In the genomic region with DNA sequence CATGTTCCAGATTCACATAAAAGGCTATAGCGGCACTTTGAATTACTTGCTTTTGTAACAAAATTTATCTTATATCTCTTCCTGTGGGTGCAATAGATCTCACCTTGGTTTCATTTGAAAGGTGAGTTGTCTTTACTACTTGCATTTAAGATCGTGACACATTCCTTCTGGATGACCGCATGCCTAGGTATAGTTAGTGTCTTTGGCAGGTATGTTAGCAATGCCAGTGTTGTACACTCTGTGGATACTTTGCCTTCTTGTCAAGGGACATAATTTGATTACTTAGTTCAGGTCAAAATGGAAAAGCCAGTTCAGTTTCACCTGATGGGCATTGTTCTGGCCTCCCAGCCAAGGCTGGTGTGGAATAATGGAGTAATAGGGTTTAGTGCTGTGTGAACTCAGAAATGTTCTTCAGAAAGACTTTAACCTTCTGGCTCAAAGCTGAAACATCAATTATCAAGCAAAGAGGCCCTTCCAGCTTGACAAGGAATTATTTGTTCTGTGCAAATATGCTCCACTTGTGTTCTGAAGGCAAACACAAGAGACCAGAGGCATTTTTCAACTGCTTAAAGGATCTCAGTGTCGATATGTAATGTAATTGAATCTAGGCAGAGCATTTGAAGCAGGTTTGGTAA, we compare ENCODE assay signal across 2 cellular contexts.
TF ChIP-seq lines count a peak whose summit lies in the region.

No MANE protein-coding gene starts in this region.

TF ChIP-seq in liver, 16 proteins besides CTCF, POLR2A, EP300 and RAD21 (continued from another document):
- TF ChIP-seq, protein P1, sequence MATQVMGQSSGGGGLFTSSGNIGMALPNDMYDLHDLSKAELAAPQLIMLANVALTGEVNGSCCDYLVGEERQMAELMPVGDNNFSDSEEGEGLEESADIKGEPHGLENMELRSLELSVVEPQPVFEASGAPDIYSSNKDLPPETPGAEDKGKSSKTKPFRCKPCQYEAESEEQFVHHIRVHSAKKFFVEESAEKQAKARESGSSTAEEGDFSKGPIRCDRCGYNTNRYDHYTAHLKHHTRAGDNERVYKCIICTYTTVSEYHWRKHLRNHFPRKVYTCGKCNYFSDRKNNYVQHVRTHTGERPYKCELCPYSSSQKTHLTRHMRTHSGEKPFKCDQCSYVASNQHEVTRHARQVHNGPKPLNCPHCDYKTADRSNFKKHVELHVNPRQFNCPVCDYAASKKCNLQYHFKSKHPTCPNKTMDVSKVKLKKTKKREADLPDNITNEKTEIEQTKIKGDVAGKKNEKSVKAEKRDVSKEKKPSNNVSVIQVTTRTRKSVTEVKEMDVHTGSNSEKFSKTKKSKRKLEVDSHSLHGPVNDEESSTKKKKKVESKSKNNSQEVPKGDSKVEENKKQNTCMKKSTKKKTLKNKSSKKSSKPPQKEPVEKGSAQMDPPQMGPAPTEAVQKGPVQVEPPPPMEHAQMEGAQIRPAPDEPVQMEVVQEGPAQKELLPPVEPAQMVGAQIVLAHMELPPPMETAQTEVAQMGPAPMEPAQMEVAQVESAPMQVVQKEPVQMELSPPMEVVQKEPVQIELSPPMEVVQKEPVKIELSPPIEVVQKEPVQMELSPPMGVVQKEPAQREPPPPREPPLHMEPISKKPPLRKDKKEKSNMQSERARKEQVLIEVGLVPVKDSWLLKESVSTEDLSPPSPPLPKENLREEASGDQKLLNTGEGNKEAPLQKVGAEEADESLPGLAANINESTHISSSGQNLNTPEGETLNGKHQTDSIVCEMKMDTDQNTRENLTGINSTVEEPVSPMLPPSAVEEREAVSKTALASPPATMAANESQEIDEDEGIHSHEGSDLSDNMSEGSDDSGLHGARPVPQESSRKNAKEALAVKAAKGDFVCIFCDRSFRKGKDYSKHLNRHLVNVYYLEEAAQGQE (IDR thresholded peaks at IDR 0.05) = no peak
- TF ChIP-seq, protein P2, sequence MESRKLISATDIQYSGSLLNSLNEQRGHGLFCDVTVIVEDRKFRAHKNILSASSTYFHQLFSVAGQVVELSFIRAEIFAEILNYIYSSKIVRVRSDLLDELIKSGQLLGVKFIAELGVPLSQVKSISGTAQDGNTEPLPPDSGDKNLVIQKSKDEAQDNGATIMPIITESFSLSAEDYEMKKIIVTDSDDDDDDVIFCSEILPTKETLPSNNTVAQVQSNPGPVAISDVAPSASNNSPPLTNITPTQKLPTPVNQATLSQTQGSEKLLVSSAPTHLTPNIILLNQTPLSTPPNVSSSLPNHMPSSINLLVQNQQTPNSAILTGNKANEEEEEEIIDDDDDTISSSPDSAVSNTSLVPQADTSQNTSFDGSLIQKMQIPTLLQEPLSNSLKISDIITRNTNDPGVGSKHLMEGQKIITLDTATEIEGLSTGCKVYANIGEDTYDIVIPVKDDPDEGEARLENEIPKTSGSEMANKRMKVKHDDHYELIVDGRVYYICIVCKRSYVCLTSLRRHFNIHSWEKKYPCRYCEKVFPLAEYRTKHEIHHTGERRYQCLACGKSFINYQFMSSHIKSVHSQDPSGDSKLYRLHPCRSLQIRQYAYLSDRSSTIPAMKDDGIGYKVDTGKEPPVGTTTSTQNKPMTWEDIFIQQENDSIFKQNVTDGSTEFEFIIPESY (IDR thresholded peaks at IDR 0.05) = peak; percentile 17
- TF ChIP-seq YY1 (IDR thresholded peaks at IDR 0.05) (peak; percentile 55), FOXA1 (IDR thresholded peaks at IDR 0.05) (no peak)
TF ChIP-seq in liver: peak in this region for 8.

TF ChIP-seq in SK-N-SH, 30 proteins besides CTCF, POLR2A, EP300 and RAD21 (continued from another document):
- TF ChIP-seq, protein P1 (IDR thresholded peaks at IDR 0.05; ENCODE audit: low read depth, low read length) = no peak
- TF ChIP-seq SMC3 (IDR thresholded peaks at IDR 0.05; ENCODE audit: low read depth, low read length) = no peak
- no peak for TF ChIP-seq GABPA (IDR thresholded peaks at IDR 0.05; ENCODE audit: low read depth)
- no peak for TF ChIP-seq GATA2 (CRISPR knock-in tag; IDR thresholded peaks at IDR 0.05)
- TF ChIP-seq, protein P3, sequence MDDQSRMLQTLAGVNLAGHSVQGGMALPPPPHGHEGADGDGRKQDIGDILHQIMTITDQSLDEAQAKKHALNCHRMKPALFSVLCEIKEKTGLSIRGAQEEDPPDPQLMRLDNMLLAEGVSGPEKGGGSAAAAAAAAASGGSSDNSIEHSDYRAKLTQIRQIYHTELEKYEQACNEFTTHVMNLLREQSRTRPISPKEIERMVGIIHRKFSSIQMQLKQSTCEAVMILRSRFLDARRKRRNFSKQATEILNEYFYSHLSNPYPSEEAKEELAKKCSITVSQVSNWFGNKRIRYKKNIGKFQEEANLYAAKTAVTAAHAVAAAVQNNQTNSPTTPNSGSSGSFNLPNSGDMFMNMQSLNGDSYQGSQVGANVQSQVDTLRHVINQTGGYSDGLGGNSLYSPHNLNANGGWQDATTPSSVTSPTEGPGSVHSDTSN (IDR thresholded peaks at IDR 0.05) = no peak
- TF ChIP-seq YY1 (IDR thresholded peaks at IDR 0.05; ENCODE audit: low read depth) = no peak
- TF ChIP-seq SIN3A (IDR thresholded peaks at IDR 0.05; ENCODE audit: borderline replicate concordance, low read depth, low read length) = no peak
- no peak for TF ChIP-seq RXRA (IDR thresholded peaks at IDR 0.05; ENCODE audit: borderline replicate concordance, low read depth)
- TF ChIP-seq CHD2 (IDR thresholded peaks at IDR 0.05; ENCODE audit: low read length, partially characterized antibody) = no peak
- no peak for TF ChIP-seq POLR2AphosphoS5 (IDR thresholded peaks at IDR 0.05; ENCODE audit: low read depth, low read length)
